ENCODE assay signal across 12 cellular contexts in the genomic region with DNA sequence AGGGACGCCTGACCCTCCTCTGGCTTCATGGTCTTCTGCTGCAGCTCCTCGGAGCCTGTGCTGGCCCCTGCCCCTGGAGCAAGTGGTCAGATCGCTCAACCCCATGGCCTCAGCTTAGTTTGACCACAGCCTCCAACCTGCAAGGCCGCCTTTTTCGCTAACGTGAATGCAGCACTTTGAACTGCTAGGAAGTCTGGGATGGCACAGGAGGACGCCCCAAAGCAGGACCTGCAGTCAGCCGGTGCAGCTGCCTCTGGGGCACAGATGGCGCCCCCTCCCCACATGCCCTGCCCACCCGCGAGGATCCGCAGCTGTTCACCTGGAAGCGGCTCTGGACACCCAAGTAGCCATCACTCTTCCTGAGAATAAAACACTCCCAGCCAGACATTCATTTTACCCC.
"Had no signal": no experiment of that assay in that cellular context is flagged by ENCODE, and none has a peak within 500 bp of the region (broad histone marks: within the 10 kb centered on the region; RNA-seq: fewer than 3 reads in every experiment).

No MANE protein-coding gene starts in this region.

- ATAC-seq: foreskin keratinocyte; naive thymus-derived CD4-positive, alpha-beta T cell had no signal

- H3K27ac ChIP-seq: foreskin keratinocyte, ovary, right atrium auricular region, stomach had no signal

- H3K27me3 ChIP-seq: foreskin keratinocyte, ovary, right atrium auricular region had no signal

- DNase-seq: dermis blood vessel endothelial cell; erythroblast; foreskin keratinocyte; hippocampal formation; mesendoderm; naive thymus-derived CD4-positive, alpha-beta T cell; ovary; small intestine; stimulated activated CD4-positive, alpha-beta T cell treated with anti-CD3 and anti-CD28 coated beads, Interleukin-12 subunit alpha, Interleukin-12 subunit beta, amount 100 ng/mL, for 4 hours; stimulated activated naive CD4-positive, alpha-beta T cell; stomach had no signal

- H3K4me1 ChIP-seq: foreskin keratinocyte, right atrium auricular region, stomach had no signal

- H3K4me3 ChIP-seq: ovary, right atrium auricular region, stomach had no signal

- H3K9me3 ChIP-seq: ovary, right atrium auricular region, stomach had no signal
